ENCODE assay signal across 24 cellular contexts in genomic region chr1:208118306-208118705, GRCh38.
"Had no signal": no experiment of that assay in that cellular context is flagged by ENCODE, and none has a peak within 500 bp of the region (broad histone marks: within the 10 kb centered on the region; RNA-seq: fewer than 3 reads in every experiment).

No MANE protein-coding gene starts in this region.

- H3K27me3 ChIP-seq: pancreas, sigmoid colon, spleen, suprapubic skin, tibial artery, uterus had no signal

- H3K36me3 ChIP-seq: left ventricle myocardium inferior, pancreas, prostate gland, sigmoid colon, spleen, suprapubic skin, thoracic aorta, tibial artery, uterus had no signal

- H3K36me3 Mint-ChIP-seq: immature natural killer cell; naive thymus-derived CD8-positive, alpha-beta T cell; stimulated activated effector memory CD8-positive, alpha-beta T cell treated with anti-CD3 and anti-CD28 coated beads, Interleukin-12 subunit alpha, Interleukin-12 subunit beta, amount 100 ng/mL, for 72 hours had no signal

- DNase-seq: hypothalamus; immature natural killer cell; kidney; left ventricle myocardium inferior; naive thymus-derived CD8-positive, alpha-beta T cell; nucleus accumbens; pancreas; posterior cingulate gyrus; retina; right cardiac atrium; sigmoid colon; spleen; stimulated activated CD4-positive, alpha-beta T cell treated with anti-CD3 and anti-CD28 coated beads, Interleukin-4, amount 100 ng/mL, for 24 hours; stimulated activated naive CD4-positive, alpha-beta T cell; tibial artery; uterus had no signal

- H3K27me3 Mint-ChIP-seq: stimulated activated naive CD8-positive, alpha-beta T cell treated with anti-CD3 and anti-CD28 coated beads, Interleukin-15, Interleukin-2, amounts not matched to agents 100 ng/mL and 50 ng/mL, for 24 hours had no signal

- H3K4me3 Mint-ChIP-seq: immature natural killer cell; naive thymus-derived CD8-positive, alpha-beta T cell; nephron; neural crest cell; stimulated activated effector memory CD8-positive, alpha-beta T cell treated with anti-CD3 and anti-CD28 coated beads, Interleukin-12 subunit alpha, Interleukin-12 subunit beta, amount 100 ng/mL, for 72 hours; stimulated activated naive CD8-positive, alpha-beta T cell treated with anti-CD3 and anti-CD28 coated beads, Interleukin-15, Interleukin-2, amounts not matched to agents 100 ng/mL and 50 ng/mL, for 24 hours had no signal

- H3K9me3 ChIP-seq: left ventricle myocardium inferior, pancreas, prostate gland, sigmoid colon, spleen, suprapubic skin, thoracic aorta, tibial artery, uterus had no signal

- H3K27ac Mint-ChIP-seq: immature natural killer cell; naive thymus-derived CD8-positive, alpha-beta T cell; nephron; stimulated activated effector memory CD8-positive, alpha-beta T cell treated with anti-CD3 and anti-CD28 coated beads, Interleukin-12 subunit alpha, Interleukin-12 subunit beta, amount 100 ng/mL, for 72 hours; stimulated activated naive CD8-positive, alpha-beta T cell treated with anti-CD3 and anti-CD28 coated beads, Interleukin-15, Interleukin-2, amounts not matched to agents 100 ng/mL and 50 ng/mL, for 24 hours had no signal

- H3K4me3 ChIP-seq: left ventricle myocardium inferior, lung, pancreas, prostate gland, sigmoid colon, spleen, suprapubic skin, thoracic aorta, tibial artery, uterus had no signal

- H3K27ac ChIP-seq: left ventricle myocardium inferior, pancreas, prostate gland, sigmoid colon, spleen, suprapubic skin, thoracic aorta, tibial artery, uterus had no signal

- H3K4me1 Mint-ChIP-seq: immature natural killer cell; naive thymus-derived CD8-positive, alpha-beta T cell; stimulated activated effector memory CD8-positive, alpha-beta T cell treated with anti-CD3 and anti-CD28 coated beads, Interleukin-12 subunit alpha, Interleukin-12 subunit beta, amount 100 ng/mL, for 72 hours had no signal

- H3K4me1 ChIP-seq: prostate gland, sigmoid colon, spleen, suprapubic skin, uterus had no signal

- H3K9me3 Mint-ChIP-seq: immature natural killer cell; naive thymus-derived CD8-positive, alpha-beta T cell; nephron; neural crest cell; stimulated activated effector memory CD8-positive, alpha-beta T cell treated with anti-CD3 and anti-CD28 coated beads, Interleukin-12 subunit alpha, Interleukin-12 subunit beta, amount 100 ng/mL, for 72 hours; stimulated activated naive CD8-positive, alpha-beta T cell treated with anti-CD3 and anti-CD28 coated beads, Interleukin-15, Interleukin-2, amounts not matched to agents 100 ng/mL and 50 ng/mL, for 24 hours had no signal
